In genomic region chr21:34596561-34597271, GRCh38 we compare ENCODE assay signal across 20 cellular contexts.
"Had no signal": no experiment of that assay in that cellular context is flagged by ENCODE, and none has a peak within 500 bp of the region (broad histone marks: within the 10 kb centered on the region; RNA-seq: fewer than 3 reads in every experiment).

No MANE protein-coding gene starts in this region.

- H3K4me3 ChIP-seq: ascending aorta, breast epithelium, gastrocnemius medialis, stomach, upper lobe of left lung had no signal

- H3K4me1 ChIP-seq: breast epithelium had no signal

- H3K27me3 ChIP-seq: ascending aorta, breast epithelium, gastrocnemius medialis, stomach, upper lobe of left lung had no signal

- H3K36me3 ChIP-seq: ascending aorta, breast epithelium, gastrocnemius medialis, stomach, upper lobe of left lung, WERI-Rb-1 had no signal

- H3K27ac ChIP-seq: ascending aorta, breast epithelium, gastrocnemius medialis, WERI-Rb-1 had no signal

- ATAC-seq: activated T-cell treated with anti-CD3 and anti-CD28 coated beads, Interleukin-2, amount 50 U/mL, for 72 hours; gastrocnemius medialis; natural killer cell treated with Interleukin-12 subunit alpha and Interleukin-12 subunit beta and Interleukin-15 and Interleukin-18, amount 100 ng/mL, for 72 hours; T-helper 17 cell had no signal

- DNase-seq: activated CD4-positive, alpha-beta T cell treated with anti-CD3 and anti-CD28 coated beads for 1 hour; activated CD8-positive, alpha-beta memory T cell treated with anti-CD3 and anti-CD28 coated beads for 24 hours; activated CD8-positive, alpha-beta memory T cell treated with anti-CD3 and anti-CD28 coated beads, Interleukin-2, amount 50 U/mL, for 48 hours; activated effector memory CD4-positive, alpha-beta T cell treated with anti-CD3 and anti-CD28 coated beads, Interleukin-2, amount 50 U/mL, for 16 hours; activated naive CD4-positive, alpha-beta T cell treated with anti-CD3 and anti-CD28 coated beads, Interleukin-2, amount 50 U/mL, for 16 hours; activated T-cell treated with anti-CD3 and anti-CD28 coated beads, Interleukin-2, amount 50 U/mL, for 72 hours; cortex of kidney; effector CD4-positive, alpha-beta T cell; gastrocnemius medialis; kidney glomerular epithelial cell; mesendoderm; nucleus accumbens; stimulated activated CD4-positive, alpha-beta T cell treated with anti-CD3 and anti-CD28 coated beads, Interleukin-2, amount 100 ng/mL, for 48 hours; stomach; T-helper 17 cell; upper lobe of left lung; WERI-Rb-1 had no signal

- H3K9me3 ChIP-seq: ascending aorta, breast epithelium, gastrocnemius medialis, stomach, upper lobe of left lung had no signal
